ENCODE assay signal across 1 cellular context in the genomic region with DNA sequence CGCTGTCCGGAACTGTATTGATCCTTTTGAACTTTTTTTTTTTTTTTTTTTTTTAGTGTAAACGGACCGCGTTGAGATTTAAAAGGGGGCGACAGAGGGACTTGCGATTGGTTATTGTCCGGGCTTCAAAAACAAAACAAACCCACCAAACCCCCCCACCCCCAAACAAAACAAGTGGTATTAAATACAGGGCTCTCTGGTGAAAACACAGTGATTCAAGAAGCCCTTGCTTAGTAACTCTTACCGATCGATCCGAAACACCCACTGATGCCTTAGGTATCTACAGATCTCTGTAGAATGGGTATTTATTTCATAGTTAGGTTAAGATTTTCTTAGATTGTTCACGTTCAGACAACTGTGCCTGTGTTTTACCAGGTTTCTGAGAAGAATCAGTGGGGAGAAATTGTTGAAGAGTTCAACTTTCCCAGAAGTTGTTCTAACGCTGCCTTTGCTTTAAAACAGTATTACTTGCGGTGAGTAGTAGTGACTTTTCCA.
TF ChIP-seq lines count a peak whose summit lies in the region.

No MANE protein-coding gene starts in this region.

TF ChIP-seq in HEK293, 187 proteins besides CTCF, POLR2A, EP300 and RAD21 (continued from another document):
- TF ChIP-seq, protein P1, sequence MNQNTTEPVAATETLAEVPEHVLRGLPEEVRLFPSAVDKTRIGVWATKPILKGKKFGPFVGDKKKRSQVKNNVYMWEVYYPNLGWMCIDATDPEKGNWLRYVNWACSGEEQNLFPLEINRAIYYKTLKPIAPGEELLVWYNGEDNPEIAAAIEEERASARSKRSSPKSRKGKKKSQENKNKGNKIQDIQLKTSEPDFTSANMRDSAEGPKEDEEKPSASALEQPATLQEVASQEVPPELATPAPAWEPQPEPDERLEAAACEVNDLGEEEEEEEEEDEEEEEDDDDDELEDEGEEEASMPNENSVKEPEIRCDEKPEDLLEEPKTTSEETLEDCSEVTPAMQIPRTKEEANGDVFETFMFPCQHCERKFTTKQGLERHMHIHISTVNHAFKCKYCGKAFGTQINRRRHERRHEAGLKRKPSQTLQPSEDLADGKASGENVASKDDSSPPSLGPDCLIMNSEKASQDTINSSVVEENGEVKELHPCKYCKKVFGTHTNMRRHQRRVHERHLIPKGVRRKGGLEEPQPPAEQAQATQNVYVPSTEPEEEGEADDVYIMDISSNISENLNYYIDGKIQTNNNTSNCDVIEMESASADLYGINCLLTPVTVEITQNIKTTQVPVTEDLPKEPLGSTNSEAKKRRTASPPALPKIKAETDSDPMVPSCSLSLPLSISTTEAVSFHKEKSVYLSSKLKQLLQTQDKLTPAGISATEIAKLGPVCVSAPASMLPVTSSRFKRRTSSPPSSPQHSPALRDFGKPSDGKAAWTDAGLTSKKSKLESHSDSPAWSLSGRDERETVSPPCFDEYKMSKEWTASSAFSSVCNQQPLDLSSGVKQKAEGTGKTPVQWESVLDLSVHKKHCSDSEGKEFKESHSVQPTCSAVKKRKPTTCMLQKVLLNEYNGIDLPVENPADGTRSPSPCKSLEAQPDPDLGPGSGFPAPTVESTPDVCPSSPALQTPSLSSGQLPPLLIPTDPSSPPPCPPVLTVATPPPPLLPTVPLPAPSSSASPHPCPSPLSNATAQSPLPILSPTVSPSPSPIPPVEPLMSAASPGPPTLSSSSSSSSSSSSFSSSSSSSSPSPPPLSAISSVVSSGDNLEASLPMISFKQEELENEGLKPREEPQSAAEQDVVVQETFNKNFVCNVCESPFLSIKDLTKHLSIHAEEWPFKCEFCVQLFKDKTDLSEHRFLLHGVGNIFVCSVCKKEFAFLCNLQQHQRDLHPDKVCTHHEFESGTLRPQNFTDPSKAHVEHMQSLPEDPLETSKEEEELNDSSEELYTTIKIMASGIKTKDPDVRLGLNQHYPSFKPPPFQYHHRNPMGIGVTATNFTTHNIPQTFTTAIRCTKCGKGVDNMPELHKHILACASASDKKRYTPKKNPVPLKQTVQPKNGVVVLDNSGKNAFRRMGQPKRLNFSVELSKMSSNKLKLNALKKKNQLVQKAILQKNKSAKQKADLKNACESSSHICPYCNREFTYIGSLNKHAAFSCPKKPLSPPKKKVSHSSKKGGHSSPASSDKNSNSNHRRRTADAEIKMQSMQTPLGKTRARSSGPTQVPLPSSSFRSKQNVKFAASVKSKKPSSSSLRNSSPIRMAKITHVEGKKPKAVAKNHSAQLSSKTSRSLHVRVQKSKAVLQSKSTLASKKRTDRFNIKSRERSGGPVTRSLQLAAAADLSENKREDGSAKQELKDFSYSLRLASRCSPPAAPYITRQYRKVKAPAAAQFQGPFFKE (tag by site-specific recombination; IDR thresholded peaks at IDR 0.05; ENCODE audit: borderline replicate concordance): no peak
- TF ChIP-seq, protein P2, sequence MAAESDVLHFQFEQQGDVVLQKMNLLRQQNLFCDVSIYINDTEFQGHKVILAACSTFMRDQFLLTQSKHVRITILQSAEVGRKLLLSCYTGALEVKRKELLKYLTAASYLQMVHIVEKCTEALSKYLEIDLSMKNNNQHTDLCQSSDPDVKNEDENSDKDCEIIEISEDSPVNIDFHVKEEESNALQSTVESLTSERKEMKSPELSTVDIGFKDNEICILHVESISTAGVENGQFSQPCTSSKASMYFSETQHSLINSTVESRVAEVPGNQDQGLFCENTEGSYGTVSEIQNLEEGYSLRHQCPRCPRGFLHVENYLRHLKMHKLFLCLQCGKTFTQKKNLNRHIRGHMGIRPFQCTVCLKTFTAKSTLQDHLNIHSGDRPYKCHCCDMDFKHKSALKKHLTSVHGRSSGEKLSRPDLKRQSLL (tag by site-specific recombination; IDR thresholded peaks at IDR 0.05): no peak
- no peak for TF ChIP-seq ZNF843 (tag by site-specific recombination; IDR thresholded peaks at IDR 0.05)
- TF ChIP-seq, protein P3, sequence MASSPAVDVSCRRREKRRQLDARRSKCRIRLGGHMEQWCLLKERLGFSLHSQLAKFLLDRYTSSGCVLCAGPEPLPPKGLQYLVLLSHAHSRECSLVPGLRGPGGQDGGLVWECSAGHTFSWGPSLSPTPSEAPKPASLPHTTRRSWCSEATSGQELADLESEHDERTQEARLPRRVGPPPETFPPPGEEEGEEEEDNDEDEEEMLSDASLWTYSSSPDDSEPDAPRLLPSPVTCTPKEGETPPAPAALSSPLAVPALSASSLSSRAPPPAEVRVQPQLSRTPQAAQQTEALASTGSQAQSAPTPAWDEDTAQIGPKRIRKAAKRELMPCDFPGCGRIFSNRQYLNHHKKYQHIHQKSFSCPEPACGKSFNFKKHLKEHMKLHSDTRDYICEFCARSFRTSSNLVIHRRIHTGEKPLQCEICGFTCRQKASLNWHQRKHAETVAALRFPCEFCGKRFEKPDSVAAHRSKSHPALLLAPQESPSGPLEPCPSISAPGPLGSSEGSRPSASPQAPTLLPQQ (tag by site-specific recombination; IDR thresholded peaks at IDR 0.05): no peak
- TF ChIP-seq ZNF266 (tag by site-specific recombination; IDR thresholded peaks at IDR 0.05; ENCODE audit: low read depth): no peak
- TF ChIP-seq ZNF121 (tag by site-specific recombination; IDR thresholded peaks at IDR 0.05): no peak
- TF ChIP-seq ZNF221 (tag by site-specific recombination; IDR thresholded peaks at IDR 0.05; ENCODE audit: borderline replicate concordance): no peak
- TF ChIP-seq, protein P4, sequence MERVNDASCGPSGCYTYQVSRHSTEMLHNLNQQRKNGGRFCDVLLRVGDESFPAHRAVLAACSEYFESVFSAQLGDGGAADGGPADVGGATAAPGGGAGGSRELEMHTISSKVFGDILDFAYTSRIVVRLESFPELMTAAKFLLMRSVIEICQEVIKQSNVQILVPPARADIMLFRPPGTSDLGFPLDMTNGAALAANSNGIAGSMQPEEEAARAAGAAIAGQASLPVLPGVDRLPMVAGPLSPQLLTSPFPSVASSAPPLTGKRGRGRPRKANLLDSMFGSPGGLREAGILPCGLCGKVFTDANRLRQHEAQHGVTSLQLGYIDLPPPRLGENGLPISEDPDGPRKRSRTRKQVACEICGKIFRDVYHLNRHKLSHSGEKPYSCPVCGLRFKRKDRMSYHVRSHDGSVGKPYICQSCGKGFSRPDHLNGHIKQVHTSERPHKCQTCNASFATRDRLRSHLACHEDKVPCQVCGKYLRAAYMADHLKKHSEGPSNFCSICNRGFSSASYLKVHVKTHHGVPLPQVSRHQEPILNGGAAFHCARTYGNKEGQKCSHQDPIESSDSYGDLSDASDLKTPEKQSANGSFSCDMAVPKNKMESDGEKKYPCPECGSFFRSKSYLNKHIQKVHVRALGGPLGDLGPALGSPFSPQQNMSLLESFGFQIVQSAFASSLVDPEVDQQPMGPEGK (tag by site-specific recombination; IDR thresholded peaks at IDR 0.05): peak; percentile 60; the same call in 1 of the 2 replicates
- TF ChIP-seq, protein P5, sequence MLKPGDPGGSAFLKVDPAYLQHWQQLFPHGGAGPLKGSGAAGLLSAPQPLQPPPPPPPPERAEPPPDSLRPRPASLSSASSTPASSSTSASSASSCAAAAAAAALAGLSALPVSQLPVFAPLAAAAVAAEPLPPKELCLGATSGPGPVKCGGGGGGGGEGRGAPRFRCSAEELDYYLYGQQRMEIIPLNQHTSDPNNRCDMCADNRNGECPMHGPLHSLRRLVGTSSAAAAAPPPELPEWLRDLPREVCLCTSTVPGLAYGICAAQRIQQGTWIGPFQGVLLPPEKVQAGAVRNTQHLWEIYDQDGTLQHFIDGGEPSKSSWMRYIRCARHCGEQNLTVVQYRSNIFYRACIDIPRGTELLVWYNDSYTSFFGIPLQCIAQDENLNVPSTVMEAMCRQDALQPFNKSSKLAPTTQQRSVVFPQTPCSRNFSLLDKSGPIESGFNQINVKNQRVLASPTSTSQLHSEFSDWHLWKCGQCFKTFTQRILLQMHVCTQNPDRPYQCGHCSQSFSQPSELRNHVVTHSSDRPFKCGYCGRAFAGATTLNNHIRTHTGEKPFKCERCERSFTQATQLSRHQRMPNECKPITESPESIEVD (tag by site-specific recombination; IDR thresholded peaks at IDR 0.05): 0 out of 2 replicates have a peak, but pooled peaks have one; percentile 23
